In genomic region chr2:191178806-191179514, GRCh38 we compare ENCODE assay signal across 13 cellular contexts. TPM values are rescaled to one million over a fixed set of nuclear protein-coding genes. Genes with fewer than 3 reads are reported as not detected.
DNase-seq lines count a peak whose midpoint lies in the region; FAIRE-seq and TF ChIP-seq lines count a peak whose summit lies in the region.
"Had no signal": no experiment of that assay in that cellular context is flagged by ENCODE, and none has a peak within 500 bp of the region (broad histone marks: within the 10 kb centered on the region; RNA-seq: fewer than 3 reads in every experiment).

No MANE protein-coding gene starts in this region.

- H3K36me3 ChIP-seq in keratinocyte (ENCODE audit: control insufficient read depth in 2 of 2, extremely low read depth in 1 of 2, insufficient read depth in 2 of 2, low read length in 2 of 2) (no peaks in the 10 kb centered on the region), suprapubic skin (no peaks in the 10 kb centered on the region)
- no peaks in the 10 kb centered on the region for H3K36me3 ChIP-seq in CD8-positive, alpha-beta memory T cell (ENCODE audit: insufficient read depth, low read length)
- H3K36me3 ChIP-seq: cardiac muscle cell, vagina had no signal

- no peak overlapping the region for H3K4me3 ChIP-seq in cardiac fibroblast (replicated peaks in 1 of 2; ENCODE audit: low read depth in 2 of 2, low read length in 2 of 2)
- no peak overlapping the region for H3K4me3 ChIP-seq in keratinocyte (ENCODE audit: control insufficient read depth in 2 of 3, extremely low read depth in 1 of 3, insufficient read depth in 2 of 3, low read depth in 1 of 3, low read length in 3 of 3)
- no peak overlapping the region for H3K4me3 ChIP-seq in suprapubic skin
- H3K4me3 ChIP-seq in CD8-positive, alpha-beta memory T cell (ENCODE audit: low read length): no peak overlapping the region
- H3K4me3 ChIP-seq: cardiac muscle cell, vagina had no signal

- H3K9me1 ChIP-seq in keratinocyte (ENCODE audit: control insufficient read depth, extremely low read depth, insufficient read depth, low read length): no peaks in the 10 kb centered on the region

- H3K9ac ChIP-seq in keratinocyte (ENCODE audit: control insufficient read depth, extremely low read depth, insufficient read depth, low read length): peak overlapping the region; percentile 54

- dilution Hi-C loops in keratinocyte (cut with MboI; ENCODE audit: extremely low pct_ligation_motif_present, low sequenced_read_pairs): no loop called here

- no peaks in the 10 kb centered on the region for H3K9me3 Mint-ChIP-seq in CD8-positive, alpha-beta memory T cell

- peaks cover 5 to 15% (median 10%) of the 10 kb centered on the region in 3 donors for H3K4me1 Mint-ChIP-seq in CD8-positive, alpha-beta memory T cell

- no peak overlapping the region for H2AFZ ChIP-seq in keratinocyte (ENCODE audit: control insufficient read depth, low read length)

- no peak for TF ChIP-seq CTCF in cardiac fibroblast (IDR thresholded peaks at IDR 0.05; ENCODE audit: low read depth, low read length)
- no peak for TF ChIP-seq CTCF in keratinocyte (optimal IDR thresholded peaks at IDR 0.05 in 1 of 3, IDR thresholded peaks at IDR 0.05 in 1 of 3, conservative IDR thresholded peaks at IDR 0.05 in 1 of 3; ENCODE audit: extremely low read depth in 1 of 3, insufficient read depth in 2 of 3, low read length in 3 of 3)
- no peak for TF ChIP-seq CTCF in suprapubic skin (IDR thresholded peaks at IDR 0.05)

- POLR2A ChIA-PET in CD8-positive, alpha-beta memory T cell (lab: Charles Lee): no interaction called here

- no peak for TF ChIP-seq EP300 in suprapubic skin (IDR thresholded peaks at IDR 0.05)

- no peaks in the 10 kb centered on the region for H3K79me2 ChIP-seq in keratinocyte (ENCODE audit: control insufficient read depth, insufficient read depth, low read length)

- no peaks in the 10 kb centered on the region for H4K20me1 ChIP-seq in keratinocyte (ENCODE audit: control insufficient read depth, extremely low read depth, insufficient read depth, low read length)

- H3K27me3 Mint-ChIP-seq in CD8-positive, alpha-beta memory T cell: no peaks in the 10 kb centered on the region

- no peak overlapping the region for H3K4me3 Mint-ChIP-seq in CD8-positive, alpha-beta memory T cell

- CTCF ChIA-PET in CD8-positive, alpha-beta memory T cell (lab: Charles Lee): interaction anchor here (1.9 kb wide), 1 partner anchor 14 kb away, joined by 5 read pairs; no protein-coding TSS in a partner anchor

- peak overlapping the region; percentile 13 for H3K4me2 ChIP-seq in keratinocyte (ENCODE audit: control insufficient read depth, extremely low read depth, insufficient read depth, low read depth, low read length)

- no peaks in the 10 kb centered on the region for H3K27me3 ChIP-seq in keratinocyte (ENCODE audit: control insufficient read depth, extremely low read depth, insufficient read depth, low read length)
- H3K27me3 ChIP-seq in suprapubic skin: no peaks in the 10 kb centered on the region
- H3K27me3 ChIP-seq in CD8-positive, alpha-beta memory T cell (ENCODE audit: insufficient read depth, low read length, poor library complexity, severe bottlenecking): no peaks in the 10 kb centered on the region
- H3K27me3 ChIP-seq: cardiac muscle cell, vagina had no signal

- peak; percentile 77 for DNase-seq in HK-2 (ENCODE audit: unreplicated experiment)
- DNase-seq in cardiac fibroblast (ENCODE audit: low read depth in 2 of 2): peak; percentile 90 to 98
- DNase-seq in keratinocyte (ENCODE audit: low read depth, low spot score): peak; percentile 96
- DNase-seq in suprapubic skin (ENCODE audit: low spot score in 2 of 2): peak; percentile 82 to 87
- no peak for DNase-seq in SKM-1 treated with dmso at 0.1 percent for 144 hours (lab: John Stamatoyannopoulos, UW; ENCODE audit: unreplicated experiment)
- no peak for DNase-seq in stimulated activated CD4-positive, alpha-beta T cell treated with anti-CD3 and anti-CD28 coated beads, Interleukin-15, amount 100 ng/mL, for 24 hours
- no peak for DNase-seq in CD8-positive, alpha-beta memory T cell
- DNase-seq in pons (ENCODE audit: low spot score): no peak
- DNase-seq: midbrain, RPMI8226 had no signal

- 60% methylated on average over 8 of the region's 8 CpGs for WGBS in suprapubic skin

- no peak overlapping the region for H3K27ac Mint-ChIP-seq in CD8-positive, alpha-beta memory T cell

- H3K9me3 ChIP-seq in keratinocyte (ENCODE audit: control insufficient read depth, low read depth, low read length) (no peaks in the 10 kb centered on the region), suprapubic skin (no peaks in the 10 kb centered on the region)
- no peaks in the 10 kb centered on the region for H3K9me3 ChIP-seq in CD8-positive, alpha-beta memory T cell (ENCODE audit: low read length)
- H3K9me3 ChIP-seq: vagina had no signal

- H3K4me1 ChIP-seq in keratinocyte (ENCODE audit: control insufficient read depth, extremely low read depth, insufficient read depth, low read length): peaks cover 47% of the 10 kb centered on the region
- H3K4me1 ChIP-seq in suprapubic skin: peaks cover 19% of the 10 kb centered on the region
- no peaks in the 10 kb centered on the region for H3K4me1 ChIP-seq in CD8-positive, alpha-beta memory T cell (ENCODE audit: insufficient read depth, low read length)
- H3K4me1 ChIP-seq: vagina had no signal

- no peak for TF ChIP-seq POLR2A in suprapubic skin (IDR thresholded peaks at IDR 0.05)

- FAIRE-seq in keratinocyte (lab: Jason Lieb, UNC): peak; percentile 99
- FAIRE-seq: GM12891 had no signal

- H3K36me3 Mint-ChIP-seq in CD8-positive, alpha-beta memory T cell: peaks cover 0 to 2% (median 0%) of the 10 kb centered on the region in 3 donors

- H3K27ac ChIP-seq in keratinocyte (ENCODE audit: control insufficient read depth, insufficient read depth, low read length) (peak overlapping the region; percentile 85), suprapubic skin (no peak overlapping the region)
- no peak overlapping the region for H3K27ac ChIP-seq in CD8-positive, alpha-beta memory T cell (ENCODE audit: low read depth, low read length)
- H3K27ac ChIP-seq: cardiac muscle cell, vagina had no signal

RNA-seq across cellular contexts. Expression of gene STAT4, which starts 28.2 kb away (rescaled TPM):
- 1.6 to 3.3 TPM (median 2.0 TPM) in 3 replicates for polyA plus RNA-seq in keratinocyte
- 0.40 TPM for polyA plus RNA-seq in keratinocyte (2011; ENCODE audit: low read depth)
- 1.8 and 3.0 TPM in 2 replicates for polyA plus RNA-seq in keratinocyte (2011; cell fraction: cytosol; rRNA removed)
- polyA plus RNA-seq in keratinocyte (2011; cell fraction: nucleus; rRNA removed): 3.0 and 3.1 TPM in 2 replicates
- 0.80 and 0.92 TPM in 2 replicates for polyA plus RNA-seq in keratinocyte (2012; ENCODE audit: low replicate concordance)
- polyA minus RNA-seq in keratinocyte: 0.16 to 2.2 TPM (median 1.7 TPM) in 3 replicates
- not detected for polyA minus RNA-seq in keratinocyte (2011; cell fraction: cytosol; rRNA and poly(A)+ RNA removed)
- 1.3 and 2.7 TPM in 2 replicates for polyA minus RNA-seq in keratinocyte (2011; cell fraction: nucleus; rRNA and poly(A)+ RNA removed)
- total RNA-seq in suprapubic skin: 1 to 10 TPM in 1 of 4 donors, under 1 TPM in 2, not detected in 1; 0.34 to 2.7 (median 0.81) TPM
- 10 to 100 TPM; 53.0 to 54.7 TPM for total RNA-seq in CD8-positive, alpha-beta memory T cell
- polyA plus RNA-seq in CD8-positive, alpha-beta memory T cell: 88.2 TPM

Comparison
In these comparisons a context has a peak if more than half of its experiments do, and no peak if none do; other contexts are left out.
1. DNase-seq: peak in HK-2 (single experiment), cardiac fibroblast (2 of 2), keratinocyte (single experiment) and suprapubic skin (2 of 2); none in SKM-1 treated with dmso at 0.1 percent for 144 hours (single experiment), stimulated activated CD4-positive, alpha-beta T cell treated with anti-CD3 and anti-CD28 coated beads, Interleukin-15, amount 100 ng/mL, for 24 hours (single experiment), CD8-positive, alpha-beta memory T cell (0 of 5) and pons (single experiment).
2. RNA of gene STAT4, which starts 28.2 kb away (total RNA-seq): 53.0 to 54.7 TPM in CD8-positive, alpha-beta memory T cell; 0.34 to 2.7 TPM in suprapubic skin; every median in the first group is over 10 times any median in the second.